Comparison of ENCODE assay signal across 9 cellular contexts in genomic region chr16:88453621-88454314, GRCh38. TPM values are rescaled to one million over a fixed set of nuclear protein-coding genes. Genes with fewer than 3 reads are reported as not detected.
A peak's percentile ranks its signal among the peaks of the same experiment; 100 is the strongest.
DNase-seq lines count a peak whose midpoint lies in the region; ATAC-seq, FAIRE-seq and TF ChIP-seq lines count a peak whose summit lies in the region.
"Had no signal": no experiment of that assay in that cellular context is flagged by ENCODE, and none has a peak within 500 bp of the region (broad histone marks: within the 10 kb centered on the region; RNA-seq: fewer than 3 reads in every experiment).

No MANE protein-coding gene starts in this region.

- peaks cover 48% of the 10 kb centered on the region for H3K79me2 ChIP-seq in HepG2 (ENCODE audit: insufficient read depth, low read length)

- H3K4me3 Mint-ChIP-seq in CD4-positive, alpha-beta memory T cell, result peak overlapping the region; percentile 66 to 99 (median 95)
- H3K4me3 Mint-ChIP-seq in activated naive CD8-positive, alpha-beta T cell treated with anti-CD3 and anti-CD28 coated beads, Interleukin-2, amount 50 U/mL, for 24 hours, result peak overlapping the region; percentile 85

- TF ChIP-seq EP300 in HepG2 (IDR thresholded peaks at IDR 0.05; ENCODE audit: low read depth in 2 of 2, low read length in 2 of 2) (no peak), HepG2 (CRISPR knock-in tag; IDR thresholded peaks at IDR 0.05; ENCODE audit: borderline replicate concordance) (no peak)

- intact Hi-C loops in CD4-positive, alpha-beta memory T cell (cut with micrococcal nuclease), result loop anchor here (5.0 kb wide), 1 partner anchor 1061 kb away; the partner anchor contains the start of gene MAP1LC3B
- intact Hi-C loops in HepG2 (cut with micrococcal nuclease; ENCODE audit: unreplicated experiment), result no loop called here

- POLR2A ChIA-PET in CD4-positive, alpha-beta memory T cell (lab: Charles Lee; ENCODE audit: partially characterized antibody), result interaction anchor here (0.8 to 2.6 kb wide), 13 partner anchors 11 to 249 kb away, joined by 3 to 16 read pairs (median 9); partner anchors contain the start of gene ZC3H18
- POLR2A ChIA-PET in HepG2 (lab: Yijun Ruan, JAX), result interaction anchor here (1.4 to 2.7 kb wide), 3 partner anchors 27 to 55 kb away, joined by 4 to 40 read pairs (median 10); no protein-coding TSS in a partner anchor

- in situ Hi-C loops in HepG2 (cut with HindIII; ENCODE audit: extremely low pct_ligation_motif_present, low pct_unique_long_range_greater_than_20kb), result loop anchor here (10.0 kb wide), 1 partner anchor 51 kb away; no protein-coding TSS in a partner anchor

- peaks cover 39% of the 10 kb centered on the region for H3K4me1 ChIP-seq in CD4-positive, alpha-beta memory T cell (ENCODE audit: insufficient read depth, low read length)
- H3K4me1 ChIP-seq in HepG2 (ENCODE audit: insufficient read depth, low read length) (peaks cover 31% of the 10 kb centered on the region), stomach smooth muscle (ENCODE audit: control insufficient read depth, insufficient read depth, low read length) (peaks cover 34% of the 10 kb centered on the region)

- FAIRE-seq in HepG2 (lab: Jason Lieb, UNC), result no peak

- H4K20me1 ChIP-seq in HepG2 (ENCODE audit: insufficient read depth, low read length), result peaks cover 28% of the 10 kb centered on the region

- H3K27ac ChIP-seq in CD4-positive, alpha-beta memory T cell (ENCODE audit: low read depth, low read length), result peak overlapping the region; percentile 74
- H3K27ac ChIP-seq in HepG2 (ENCODE audit: extremely low read length, insufficient read depth, low read length), result peak overlapping the region; percentile 61
- no peak overlapping the region for H3K27ac ChIP-seq in stomach smooth muscle (ENCODE audit: low read length)
- H3K27ac ChIP-seq: KMS-11 had no signal

- peaks cover 0 to 1% (median 0%) of the 10 kb centered on the region in 8 donors for H3K9me3 Mint-ChIP-seq in CD4-positive, alpha-beta memory T cell
- H3K9me3 Mint-ChIP-seq in activated naive CD8-positive, alpha-beta T cell treated with anti-CD3 and anti-CD28 coated beads, Interleukin-2, amount 50 U/mL, for 24 hours, result no peaks in the 10 kb centered on the region

- H3K4me3 ChIP-seq in CD4-positive, alpha-beta memory T cell (ENCODE audit: low read length in 2 of 2), result peak overlapping the region; percentile 82 to 84
- peak overlapping the region; percentile 62 to 95 (median 93) for H3K4me3 ChIP-seq in HepG2 (replicated peaks in 1 of 3; ENCODE audit: insufficient read depth in 1 of 3, low read depth in 2 of 3, low read length in 3 of 3)
- peak overlapping the region; percentile 13 to 71 for H3K4me3 ChIP-seq in stomach smooth muscle (ENCODE audit: low read length in 2 of 2)

- peak in 1 of 5 donors; percentile 63 for DNase-seq in CD4-positive, alpha-beta memory T cell
- DNase-seq in KG1 (lab: John Stamatoyannopoulos, UW), result peak; percentile 4
- DNase-seq in activated naive CD8-positive, alpha-beta T cell treated with anti-CD3 and anti-CD28 coated beads, Interleukin-2, amount 50 U/mL, for 24 hours, result peak; percentile 49
- no peak for DNase-seq in HepG2 (ENCODE audit: low spot score)
- no peak for DNase-seq in NOMO-1 (lab: John Stamatoyannopoulos, UW; ENCODE audit: unreplicated experiment in 2 of 2)

- no peak for TF ChIP-seq POLR2A in HepG2 (IDR thresholded peaks at IDR 0.05; ENCODE audit: insufficient read depth in 1 of 2, low read depth in 2 of 2, low read length in 2 of 2)

- no peaks in the 10 kb centered on the region for H3K36me3 ChIP-seq in CD4-positive, alpha-beta memory T cell (ENCODE audit: insufficient read depth, low read length)
- H3K36me3 ChIP-seq in HepG2 (replicated peaks in 1 of 2; ENCODE audit: control insufficient read depth in 1 of 2, insufficient read depth in 2 of 2, low read length in 2 of 2) (0 out of 5 replicates have a peak, but pooled peaks cover under 1 to 4% of the 10 kb centered on the region in 2 experiments), stomach smooth muscle (ENCODE audit: control insufficient read depth in 2 of 2, insufficient read depth in 2 of 2, low read length in 2 of 2) (no peaks in the 10 kb centered on the region)

- peak overlapping the region; percentile 100 for H3K4me2 ChIP-seq in HepG2 (ENCODE audit: low read depth, low read length)
- H3K4me2 ChIP-seq: KMS-11 had no signal

- no peaks in the 10 kb centered on the region for H3K27me3 Mint-ChIP-seq in CD4-positive, alpha-beta memory T cell
- no peaks in the 10 kb centered on the region for H3K27me3 Mint-ChIP-seq in activated naive CD8-positive, alpha-beta T cell treated with anti-CD3 and anti-CD28 coated beads, Interleukin-2, amount 50 U/mL, for 24 hours

- peak; percentile 49; the same call in 1 of the 2 replicates for TF ChIP-seq RAD21 in HepG2 (CRISPR knock-in tag; IDR thresholded peaks at IDR 0.05)

- BruUV-seq in HepG2 (replicated peaks; lab: Mats Ljungman, UMichigan), result no TSS peak

- H3K9ac ChIP-seq in HepG2 (ENCODE audit: insufficient read depth, low read depth, low read length) (peak overlapping the region; percentile 84), stomach smooth muscle (ENCODE audit: low read length in 2 of 2) (no peak overlapping the region)
- H3K9ac ChIP-seq: KMS-11 had no signal

- H2AFZ ChIP-seq in HepG2 (ENCODE audit: low read length), result no peak overlapping the region

- no peak for ATAC-seq in activated naive CD8-positive, alpha-beta T cell treated with anti-CD3 and anti-CD28 coated beads, Interleukin-2, amount 50 U/mL, for 24 hours
- ATAC-seq in HepG2, result no peak
- ATAC-seq in HG02588 (IDR thresholded peaks at IDR 0.05; ENCODE audit: unreplicated experiment), result no peak
- no peak for ATAC-seq in GM18498 (IDR thresholded peaks at IDR 0.05; ENCODE audit: unreplicated experiment)

- CTCF ChIA-PET in CD4-positive, alpha-beta memory T cell (lab: Charles Lee; ENCODE audit: partially characterized antibody), result interaction anchor here (1.2 kb wide), 1 partner anchor 40 kb away, joined by 4 read pairs; no protein-coding TSS in a partner anchor
- CTCF ChIA-PET in HepG2 (lab: Yijun Ruan, JAX; ENCODE audit: low intra/inter-chr PET ratio, low total read pairs), result no interaction called here

- peaks cover 11 to 50% (median 29%) of the 10 kb centered on the region in 4 donors for H3K4me1 Mint-ChIP-seq in CD4-positive, alpha-beta memory T cell
- peaks cover 34% of the 10 kb centered on the region for H3K4me1 Mint-ChIP-seq in activated naive CD8-positive, alpha-beta T cell treated with anti-CD3 and anti-CD28 coated beads, Interleukin-2, amount 50 U/mL, for 24 hours

- H3K9me3 ChIP-seq in CD4-positive, alpha-beta memory T cell (ENCODE audit: control insufficient read depth in 1 of 2, low read length in 2 of 2), result no peaks in the 10 kb centered on the region
- H3K9me3 ChIP-seq in HepG2 (ENCODE audit: low read length), result no peaks in the 10 kb centered on the region
- no peaks in the 10 kb centered on the region for H3K9me3 ChIP-seq in stomach smooth muscle (ENCODE audit: control insufficient read depth in 2 of 2, low read length in 2 of 2)

- no peaks in the 10 kb centered on the region for H3K27me3 ChIP-seq in CD4-positive, alpha-beta memory T cell (ENCODE audit: insufficient read depth, low read length)
- H3K27me3 ChIP-seq in HepG2 (ENCODE audit: control insufficient read depth in 1 of 2, insufficient read depth in 2 of 2, low read length in 2 of 2) (peaks cover 8 to 34% of the 10 kb centered on the region in 2 experiments; a peak in 4 of 5 replicates), stomach smooth muscle (ENCODE audit: control insufficient read depth in 1 of 2, insufficient read depth in 2 of 2, low read length in 2 of 2) (peaks cover 26 to 47% of the 10 kb centered on the region in 2 donors)

- no peak for TF ChIP-seq CTCF in HepG2 (CRISPR knock-in tag; IDR thresholded peaks at IDR 0.05)

- H3K27ac Mint-ChIP-seq in CD4-positive, alpha-beta memory T cell, result peak overlapping the region in 5 of 7 donors; percentile 12 to 99 (median 57)
- no peak overlapping the region for H3K27ac Mint-ChIP-seq in activated naive CD8-positive, alpha-beta T cell treated with anti-CD3 and anti-CD28 coated beads, Interleukin-2, amount 50 U/mL, for 24 hours

- peaks cover 0 to 19% of the 10 kb centered on the region in 2 donors for H3K36me3 Mint-ChIP-seq in CD4-positive, alpha-beta memory T cell
- H3K36me3 Mint-ChIP-seq in activated naive CD8-positive, alpha-beta T cell treated with anti-CD3 and anti-CD28 coated beads, Interleukin-2, amount 50 U/mL, for 24 hours (ENCODE audit: low read depth), result no peaks in the 10 kb centered on the region

- 4% methylated on average over 8 of the region's 77 CpGs for WGBS in HepG2 (ENCODE audit: low lambda C conversion rate)

RNA-seq across cellular contexts. Expression of gene ZFPM1, which starts 0.7 kb away (rescaled TPM):
- 10 to 100 TPM; 19.0 to 20.5 TPM for total RNA-seq in CD4-positive, alpha-beta memory T cell
- under 1 TPM; 0.07 to 0.48 TPM for polyA plus RNA-seq in CD4-positive, alpha-beta memory T cell
- 3.4 and 3.8 TPM in 2 replicates for total RNA-seq in HepG2 (2016; rRNA removed; fragmentation: Illumina TruSeq; extraction: Trizol)
- total RNA-seq in HepG2 (2016; cell fraction: cytosol; rRNA removed; fragmentation: Illumina TruSeq; extraction: Trizol; ENCODE audit: low read depth), result 0.81 and 2.1 TPM in 2 replicates
- total RNA-seq in HepG2 (2016; cell fraction: insoluble cytoplasmic fraction; rRNA removed; fragmentation: Illumina TruSeq; extraction: Trizol), result 3.4 and 3.9 TPM in 2 replicates
- 3.4 and 4.3 TPM in 2 replicates for total RNA-seq in HepG2 (2016; cell fraction: membrane; rRNA removed; fragmentation: Illumina TruSeq; extraction: Trizol)
- total RNA-seq in HepG2 (2016; cell fraction: nucleus; rRNA removed; fragmentation: Illumina TruSeq; extraction: Trizol), result 3.4 and 6.6 TPM in 2 replicates
- 1.3 and 1.7 TPM in 2 replicates for polyA plus RNA-seq in HepG2 (2011; rRNA removed)
- 0.79 and 1.3 TPM in 2 replicates for polyA plus RNA-seq in HepG2 (2011; cell fraction: cytosol; rRNA removed)
- polyA plus RNA-seq in HepG2 (2011; cell fraction: nucleus; rRNA removed), result 7.1 and 7.6 TPM in 2 replicates
- 7.2 and 7.6 TPM in 2 replicates for polyA plus RNA-seq in HepG2 (2012)
- 1.2 TPM in 2 replicates for polyA plus RNA-seq in HepG2 (2016; cell fraction: cytosol; fragmentation: Illumina TruSeq; extraction: Trizol; ENCODE audit: low read depth)
- 3.7 and 8.7 TPM in 2 replicates for polyA plus RNA-seq in HepG2 (2016; cell fraction: insoluble cytoplasmic fraction; fragmentation: Illumina TruSeq; extraction: Trizol; ENCODE audit: low read depth)
- polyA plus RNA-seq in HepG2 (2016; cell fraction: membrane; fragmentation: Illumina TruSeq; extraction: Trizol; ENCODE audit: low read depth), result 2.7 and 4.8 TPM in 2 replicates
- polyA plus RNA-seq in HepG2 (2016; cell fraction: nucleus; fragmentation: Illumina TruSeq; extraction: Trizol; ENCODE audit: insufficient read depth, low read depth), result 14.0 and 14.3 TPM in 2 replicates
- 0.98 and 4.2 TPM in 2 replicates for polyA minus RNA-seq in HepG2 (2011; rRNA and poly(A)+ RNA removed; ENCODE audit: low replicate concordance)
- 2.7 and 6.6 TPM in 2 replicates for polyA minus RNA-seq in HepG2 (2011; cell fraction: cytosol; rRNA and poly(A)+ RNA removed)
- 5.0 and 7.5 TPM in 2 replicates for polyA minus RNA-seq in HepG2 (2011; cell fraction: nucleus; rRNA and poly(A)+ RNA removed)

Comparison
In these comparisons a context has a peak if more than half of its experiments do, and no peak if none do; other contexts are left out.
1. DNase-seq: peak in KG1 (single experiment) and activated naive CD8-positive, alpha-beta T cell treated with anti-CD3 and anti-CD28 coated beads, Interleukin-2, amount 50 U/mL, for 24 hours (single experiment); none in HepG2 (single experiment) and NOMO-1 (0 of 2).
2. H3K4me3 ChIP-seq: peak in every context shown above with its lines; median percentile 93 in HepG2; 83 in CD4-positive, alpha-beta memory T cell; 42 in stomach smooth muscle.